7 cellular contexts compared by ENCODE assay signal in genomic region chr2:206275274-206276160, GRCh38. TPM values are rescaled to one million over a fixed set of nuclear protein-coding genes. Genes with fewer than 3 reads are reported as not detected.
DNase-seq lines count a peak whose midpoint lies in the region; ATAC-seq and TF ChIP-seq lines count a peak whose summit lies in the region.

No MANE protein-coding gene starts in this region.

- 12% methylated on average over 24 of the region's 31 CpGs for WGBS in esophagus muscularis mucosa

- DNase-seq in ELR (ENCODE audit: low read depth) (peak; percentile 46), SW480 (ENCODE audit: low spot score) (peak; percentile 28), esophagus muscularis mucosa (ENCODE audit: extremely low spot score) (no peak), natural killer cell (no peak), occipital lobe (lab: John Stamatoyannopoulos, UW) (no peak)

- ATAC-seq in GM19463 (IDR thresholded peaks at IDR 0.05; ENCODE audit: unreplicated experiment): peak; percentile 21
- ATAC-seq in HG03521 (IDR thresholded peaks at IDR 0.05; ENCODE audit: unreplicated experiment): peak; percentile 24
- ATAC-seq in natural killer cell: peak in 2 of 3 donors; percentile 5 to 30

- no peaks in the 10 kb centered on the region for H3K36me3 Mint-ChIP-seq in natural killer cell

- no peaks in the 10 kb centered on the region for H3K9me3 ChIP-seq in esophagus muscularis mucosa

- H3K27me3 ChIP-seq in esophagus muscularis mucosa: peaks cover 0 to 90% (median 14%) of the 10 kb centered on the region in 4 donors

- peaks cover 22 to 55% of the 10 kb centered on the region in 2 donors for H3K27me3 Mint-ChIP-seq in natural killer cell (ENCODE audit: low read depth in 2 of 2)

- peak overlapping the region; percentile 84 for H3K4me3 Mint-ChIP-seq in natural killer cell

- peak overlapping the region in 1 of 2 donors; percentile 71 for H3K27ac Mint-ChIP-seq in natural killer cell

- TF ChIP-seq CTCF in esophagus muscularis mucosa (IDR thresholded peaks at IDR 0.05) (no peak), natural killer cell (IDR thresholded peaks at IDR 0.05) (no peak)

- TF ChIP-seq EP300 in esophagus muscularis mucosa (IDR thresholded peaks at IDR 0.05): no peak

- peak overlapping the region; percentile 69 to 80 (median 70) for H3K4me3 ChIP-seq in esophagus muscularis mucosa

- peak overlapping the region; percentile 70 to 81 (median 75) for H3K27ac ChIP-seq in esophagus muscularis mucosa (replicated peaks in 1 of 4)

- H3K4me1 Mint-ChIP-seq in natural killer cell: peaks cover 12 to 17% of the 10 kb centered on the region in 2 donors

- no peaks in the 10 kb centered on the region for H3K9me3 Mint-ChIP-seq in natural killer cell

- intact Hi-C loops in esophagus muscularis mucosa (cut with DNase I): no loop called here
- intact Hi-C loops in natural killer cell (cut with micrococcal nuclease): no loop called here

- no peaks in the 10 kb centered on the region for H3K36me3 ChIP-seq in esophagus muscularis mucosa

- TF ChIP-seq POLR2A in esophagus muscularis mucosa (IDR thresholded peaks at IDR 0.05; ENCODE audit: low read depth): no peak

- peaks cover 0 to 19% (median 14%) of the 10 kb centered on the region in 4 donors for H3K4me1 ChIP-seq in esophagus muscularis mucosa

RNA-seq across cellular contexts. Expression of gene ZDBF2, which starts 1.1 kb away (rescaled TPM):
- 10 to 100 TPM; 10.6 to 14.0 (median 12.1) TPM for total RNA-seq in esophagus muscularis mucosa
- 1 to 10 TPM; 2.1 to 8.4 (median 6.5) TPM for total RNA-seq in natural killer cell
- 35.7 TPM for total RNA-seq in occipital lobe

Comparison
In these comparisons a context has a peak if more than half of its experiments do, and no peak if none do; other contexts are left out.
1. DNase-seq: peak in ELR (single experiment) and SW480 (single experiment); none in esophagus muscularis mucosa (single experiment), natural killer cell (single experiment) and occipital lobe (single experiment).
2. Peak in every context shown above with its lines, with median percentiles within 50 percentile points of each other: ATAC-seq.